1 cellular context compared by ENCODE assay signal in genomic region chr1:160415696-160416298, GRCh38.
TF ChIP-seq lines count a peak whose summit lies in the region.

No MANE protein-coding gene starts in this region.

TF ChIP-seq in GM23338, 12 proteins besides CTCF, POLR2A, EP300 and RAD21:
- TF ChIP-seq CREB1 (CRISPR knock-in tag; IDR thresholded peaks at IDR 0.05; ENCODE audit: low read depth) (no peak), EZH2phosphoT487 (IDR thresholded peaks at IDR 0.05; ENCODE audit: unreplicated experiment) (no peak)
